In genomic region chr12:31659087-31659942, GRCh38 we compare ENCODE assay signal across 8 cellular contexts. TPM values are rescaled to one million over a fixed set of nuclear protein-coding genes. Genes with fewer than 3 reads are reported as not detected.
DNase-seq lines count a peak whose midpoint lies in the region; ATAC-seq, FAIRE-seq and TF ChIP-seq lines count a peak whose summit lies in the region.

Gene ETFBKMT, plus strand, starts transcription at chr12:31659688. Its CDS starts 2,266 bp downstream, at chr12:31661954.

- H3K4me3 ChIP-seq in WERI-Rb-1 (ENCODE audit: low read depth, low read length) (peak within 1 kb of the TSS; percentile 89), bronchial epithelial cell (ENCODE audit: low read depth, low read length) (peak within 1 kb of the TSS; percentile 48), small intestine (ENCODE audit: low read depth in 1 of 2, low read length in 2 of 2) (peak within 1 kb of the TSS; percentile 34 to 52)

- no peak for FAIRE-seq in bronchial epithelial cell (lab: Jason Lieb, UNC)
- FAIRE-seq in small intestine (lab: Jason Lieb, UNC) = no peak

- H3K36me3 ChIP-seq in WERI-Rb-1 (no peaks in the 10 kb centered on the region), bronchial epithelial cell (ENCODE audit: control insufficient read depth, insufficient read depth, low read length) (no peaks in the 10 kb centered on the region), small intestine (ENCODE audit: control insufficient read depth in 2 of 2, insufficient read depth in 2 of 2, low read length in 2 of 2) (peaks cover 0 to 3% of the 10 kb centered on the region in 2 donors)

- ATAC-seq in GM18867 (IDR thresholded peaks at IDR 0.05; ENCODE audit: unreplicated experiment) = peak; percentile 98
- peak; percentile 99 for ATAC-seq in HG03103 (IDR thresholded peaks at IDR 0.05; ENCODE audit: low read depth, unreplicated experiment)

- H3K27me3 ChIP-seq in WERI-Rb-1 (ENCODE audit: insufficient read depth, low read depth, severe bottlenecking) (no peaks in the 10 kb centered on the region), bronchial epithelial cell (ENCODE audit: control insufficient read depth, insufficient read depth, low read length) (no peaks in the 10 kb centered on the region), small intestine (ENCODE audit: control insufficient read depth in 2 of 2, insufficient read depth in 2 of 2, low read length in 2 of 2) (no peaks in the 10 kb centered on the region)

- in situ Hi-C loops in ACHN (cut with HindIII; ENCODE audit: low pct_ligation_motif_present, low pct_unique_long_range_greater_than_20kb, low sequenced_read_pairs) = loop anchor here (25.0 kb wide), 2 partner anchors 303 to 653 kb away; partner anchors contain the start of gene RESF1

- peak; percentile 95 for DNase-seq in ACHN
- DNase-seq in NCI-H2171 treated with DMSO at 0.1 percent for 48 hours (lab: John Stamatoyannopoulos, UW) = peak; percentile 95
- DNase-seq in WERI-Rb-1 = peak; percentile 95
- DNase-seq in bronchial epithelial cell (ENCODE audit: low read depth) = peak; percentile 91
- DNase-seq in iPS-NIHi11 (ENCODE audit: low spot score) = peak; percentile 89
- peak; percentile 96 for DNase-seq in small intestine

- H3K27ac ChIP-seq in WERI-Rb-1 (peak within 1 kb of the TSS; percentile 71), small intestine (ENCODE audit: low read depth in 1 of 2, low read length in 1 of 2) (peak within 1 kb of the TSS; percentile 94 to 99)

- H3K9me3 ChIP-seq in WERI-Rb-1 (ENCODE audit: severe bottlenecking) (no peaks in the 10 kb centered on the region), small intestine (ENCODE audit: control insufficient read depth, low read depth) (no peaks in the 10 kb centered on the region)

- 0 out of 2 replicates have a peak, but pooled peaks have one; percentile 20 for TF ChIP-seq CTCF in WERI-Rb-1 (IDR thresholded peaks at IDR 0.05; ENCODE audit: low read depth, low read length)
- peak; percentile 53 for TF ChIP-seq CTCF in bronchial epithelial cell (IDR thresholded peaks at IDR 0.05; ENCODE audit: insufficient read depth, low read length, severe bottlenecking)

- WGBS in small intestine, 3 donors = 0 to 2% (median 2%) methylated on average over 47 of the region's 47 CpGs

- H3K4me1 ChIP-seq in small intestine (ENCODE audit: control insufficient read depth in 2 of 2, insufficient read depth in 1 of 2, low read depth in 1 of 2, low read length in 1 of 2) = peaks cover 0 to 3% of the 10 kb centered on the region in 2 donors

RNA-seq across cellular contexts. Expression of gene ETFBKMT, which starts in this region (rescaled TPM):
- total RNA-seq in bronchial epithelial cell = 0.79 and 1.0 TPM in 2 replicates
- 1 to 10 TPM; 1.3 to 2.2 (median 1.8) TPM for polyA plus RNA-seq in small intestine

Comparison
In these comparisons a context has a peak if more than half of its experiments do, and no peak if none do; other contexts are left out.
1. Peak in every context shown above with its lines: DNase-seq, ATAC-seq, H3K4me3 ChIP-seq and H3K27ac ChIP-seq.